ENCODE assay signal across 8 cellular contexts in genomic region chr17:2023692-2024571, GRCh38. TPM values are rescaled to one million over a fixed set of nuclear protein-coding genes. Genes with fewer than 3 reads are reported as not detected.
A peak's percentile ranks its signal among the peaks of the same experiment; 100 is the strongest.
DNase-seq lines count a peak whose midpoint lies in the region; ATAC-seq lines count a peak whose summit lies in the region.

No MANE protein-coding gene starts in this region.

- ATAC-seq in left cardiac atrium = peak; percentile 19 to 23
- no peak for ATAC-seq in HG03159 (IDR thresholded peaks at IDR 0.05; ENCODE audit: unreplicated experiment)
- ATAC-seq in GM18868 (IDR thresholded peaks at IDR 0.05; ENCODE audit: unreplicated experiment) = no peak

- no peaks in the 10 kb centered on the region for H3K36me3 ChIP-seq in ES-I3 (ENCODE audit: insufficient read depth, low read length)

- H3K36me3 Mint-ChIP-seq in activated naive CD8-positive, alpha-beta T cell = no peaks in the 10 kb centered on the region

- H3K4me3 Mint-ChIP-seq in activated naive CD8-positive, alpha-beta T cell = peak overlapping the region; percentile 83

- H3K9me3 ChIP-seq in ES-I3 (ENCODE audit: control insufficient read depth, insufficient read depth, low read length) = no peaks in the 10 kb centered on the region

- H3K4me1 Mint-ChIP-seq in activated naive CD8-positive, alpha-beta T cell (ENCODE audit: low read depth) = peaks cover 18% of the 10 kb centered on the region

- H3K27ac Mint-ChIP-seq in activated naive CD8-positive, alpha-beta T cell = no peak overlapping the region

- DNase-seq in NCI-H2196 (lab: John Stamatoyannopoulos, UW; ENCODE audit: unreplicated experiment) = peak; percentile 75
- DNase-seq in left cardiac atrium = peak; percentile 75
- peak; percentile 80 for DNase-seq in retina
- DNase-seq in NCI-H526 treated with DMSO at 0.1 percent for 48 hours (lab: John Stamatoyannopoulos, UW) = no peak

- H3K9ac ChIP-seq in ES-I3 (ENCODE audit: low read depth, low read length) = peak overlapping the region; percentile 58

- intact Hi-C loops in left cardiac atrium (cut with DNase I) = no loop called here

- no peaks in the 10 kb centered on the region for H3K9me3 Mint-ChIP-seq in activated naive CD8-positive, alpha-beta T cell (ENCODE audit: low read depth)

- peaks cover 5% of the 10 kb centered on the region; the same call in 1 of the 2 replicates for H3K4me1 ChIP-seq in ES-I3 (ENCODE audit: insufficient read depth, low read length)

- H3K27me3 Mint-ChIP-seq in activated naive CD8-positive, alpha-beta T cell = peaks cover 7% of the 10 kb centered on the region

RNA-seq across cellular contexts. Expression of gene RTN4RL1, which starts 1.2 kb away (rescaled TPM):
- total RNA-seq in left cardiac atrium = 1 to 10 TPM; 6.2 to 7.6 TPM

RNA-seq across cellular contexts. Expression of gene DPH1, which starts 6.0 kb away (rescaled TPM):
- total RNA-seq in left cardiac atrium = 10 to 100 TPM; 21.2 to 30.8 TPM

RNA-seq across cellular contexts. Expression of gene OVCA2, which starts 17.9 kb away (rescaled TPM):
- 10 to 100 TPM; 15.4 to 26.5 TPM for total RNA-seq in left cardiac atrium

RNA-seq across cellular contexts. Expression of gene HIC1, which starts 31.0 kb away (rescaled TPM):
- total RNA-seq in left cardiac atrium = 10 to 100 TPM; 20.6 to 22.1 TPM

Comparison
In these comparisons a context has a peak if more than half of its experiments do, and no peak if none do; other contexts are left out.
1. ATAC-seq: peak in left cardiac atrium (2 of 2); none in HG03159 (single experiment) and GM18868 (single experiment).